10 cellular contexts compared by ENCODE assay signal in the genomic region with DNA sequence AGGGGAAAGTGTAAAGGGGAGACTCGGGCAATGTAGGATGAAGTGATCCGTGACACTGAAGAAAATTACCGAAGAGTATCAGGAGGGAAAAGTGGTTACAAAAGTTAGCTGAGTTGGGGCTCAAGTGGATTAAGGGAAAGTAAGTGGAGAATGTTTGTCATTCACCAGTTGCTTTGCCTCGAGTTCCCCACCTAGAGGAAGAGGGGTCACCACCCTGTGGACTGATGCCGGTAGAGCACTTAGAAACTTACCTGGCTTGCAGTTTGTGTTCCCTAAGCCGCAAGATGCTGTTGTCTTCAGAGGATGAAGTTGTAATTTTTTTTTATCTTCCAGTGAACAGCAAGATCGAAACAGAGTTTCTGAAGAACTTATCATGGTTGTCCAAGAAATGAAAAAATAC. TPM values are rescaled to one million over a fixed set of nuclear protein-coding genes. Genes with fewer than 3 reads are reported as not detected.
DNase-seq lines count a peak whose midpoint lies in the region; ATAC-seq and TF ChIP-seq lines count a peak whose summit lies in the region.
"Had no signal": no experiment of that assay in that cellular context is flagged by ENCODE, and none has a peak within 500 bp of the region (broad histone marks: within the 10 kb centered on the region; RNA-seq: fewer than 3 reads in every experiment).

No MANE protein-coding gene starts in this region.

- H3K4me1 ChIP-seq in Peyer's patch = peaks cover 0 to 26% (median 6%) of the 10 kb centered on the region in 4 donors

- no peak for TF ChIP-seq POLR2A in Peyer's patch (IDR thresholded peaks at IDR 0.05)

- peak overlapping the region in 1 of 4 donors; percentile 95 for H3K27ac ChIP-seq in Peyer's patch

- no peaks in the 10 kb centered on the region for H3K27me3 ChIP-seq in Peyer's patch

- ATAC-seq in GM18907 (IDR thresholded peaks at IDR 0.05; ENCODE audit: unreplicated experiment) = no peak
- no peak for ATAC-seq in GM18873 (IDR thresholded peaks at IDR 0.05; ENCODE audit: low FRiP score, unreplicated experiment)
- no peak for ATAC-seq in stimulated activated naive CD8-positive, alpha-beta T cell treated with anti-CD3 and anti-CD28 coated beads, Interleukin-15, Interleukin-2, amounts not matched to agents 100 U/mL and 50 U/mL, for 24 hours

- in situ Hi-C loops in G401 (cut with HindIII; ENCODE audit: low sequenced_read_pairs) = no loop called here

- peaks cover 0 to 22% (median 0%) of the 10 kb centered on the region in 3 donors for H3K36me3 ChIP-seq in Peyer's patch

- DNase-seq in G401 (ENCODE audit: low spot score) (peak; percentile 27), Peyer's patch (no peak), foreskin fibroblast (no peak), retinal pigment epithelial cell (ENCODE audit: low read depth) (no peak), DMS53 (lab: John Stamatoyannopoulos, UW) (no peak)
- no peak for DNase-seq in stimulated activated naive CD8-positive, alpha-beta T cell treated with anti-CD3 and anti-CD28 coated beads, Interleukin-15, Interleukin-2, amounts not matched to agents 100 U/mL and 50 U/mL, for 24 hours
- DNase-seq: activated gamma-delta T cell, SHP77 treated with DMSO at 0.1 percent for 48 hours had no signal

- TF ChIP-seq CTCF in Peyer's patch (IDR thresholded peaks at IDR 0.05) = no peak
- TF ChIP-seq CTCF in foreskin fibroblast (IDR thresholded peaks at IDR 0.05; ENCODE audit: low read depth, low read length) = no peak
- no peak for TF ChIP-seq CTCF in retinal pigment epithelial cell (conservative IDR thresholded peaks at IDR 0.05; ENCODE audit: low read depth, low read length)

- no peaks in the 10 kb centered on the region for H3K9me3 ChIP-seq in Peyer's patch

- H3K4me3 ChIP-seq in Peyer's patch (peak overlapping the region in 3 of 4 donors; percentile 56 to 74 (median 69)), foreskin fibroblast (ENCODE audit: low read depth in 1 of 2, low read length in 2 of 2) (peak overlapping the region; percentile 60 to 62), retinal pigment epithelial cell (ENCODE audit: low read length) (peak overlapping the region; percentile 54)

RNA-seq across cellular contexts. Expression of a gene that starts 1.0 kb away (rescaled TPM):
- total RNA-seq in G401 (2014; rRNA removed; shearing (Covaris generic)) = 15.2 and 23.5 TPM in 2 replicates
- 10 to 100 TPM in 3 of 4 donors, 1 to 10 TPM in 1; 10.0 to 24.0 (median 18.5) TPM for total RNA-seq in Peyer's patch

RNA-seq across cellular contexts. Expression of a gene that starts 14.0 kb away (rescaled TPM):
- 95.6 and 126 TPM in 2 replicates for total RNA-seq in G401 (2014; rRNA removed; shearing (Covaris generic))
- 10 to 100 TPM; 48.0 to 69.0 (median 66.1) TPM for total RNA-seq in Peyer's patch
